ENCODE assay signal across 9 cellular contexts in genomic region chr6:118719351-118720124, GRCh38.
DNase-seq lines count a peak whose midpoint lies in the region; ATAC-seq lines count a peak whose summit lies in the region.
"Had no signal": no experiment of that assay in that cellular context is flagged by ENCODE, and none has a peak within 500 bp of the region (broad histone marks: within the 10 kb centered on the region; RNA-seq: fewer than 3 reads in every experiment).

No MANE protein-coding gene starts in this region.

- peak; percentile 50 for ATAC-seq in HG03039 (IDR thresholded peaks at IDR 0.05; ENCODE audit: unreplicated experiment)
- ATAC-seq in stimulated activated effector memory CD8-positive, alpha-beta T cell treated with anti-CD3 and anti-CD28 coated beads, Interleukin-12 subunit alpha, Interleukin-12 subunit beta, amount 100 ng/mL, for 72 hours: peak; percentile 60
- ATAC-seq: left lung had no signal

- peak overlapping the region; percentile 88 for H3K27ac Mint-ChIP-seq in activated CD4-positive, alpha-beta T cell treated with anti-CD3 and anti-CD28 coated beads, Interleukin-2, amount 10 ng/mL, durations not matched to agents 24 days and 14 days
- peak overlapping the region; percentile 78 for H3K27ac Mint-ChIP-seq in activated T-helper 2 cell treated with anti-CD3 and anti-CD28 coated beads, Interferon-gamma antibody, Interleukin-2, Interleukin-4, amounts not matched to agents 10 μg/mL and 5 μg/mL and 100 μg/mL, durations not matched to agents 14 hours and 24 hours and 36 hours
- H3K27ac Mint-ChIP-seq in stimulated activated effector memory CD8-positive, alpha-beta T cell treated with anti-CD3 and anti-CD28 coated beads, Interleukin-12 subunit alpha, Interleukin-12 subunit beta, amount 100 ng/mL, for 72 hours: peak overlapping the region; percentile 66

- H3K4me3 Mint-ChIP-seq in activated CD4-positive, alpha-beta T cell treated with anti-CD3 and anti-CD28 coated beads, Interleukin-2, amount 10 ng/mL, durations not matched to agents 24 days and 14 days: peak overlapping the region; percentile 61
- H3K4me3 Mint-ChIP-seq in activated T-helper 2 cell treated with anti-CD3 and anti-CD28 coated beads, Interferon-gamma antibody, Interleukin-2, Interleukin-4, amounts not matched to agents 10 μg/mL and 5 μg/mL and 100 μg/mL, durations not matched to agents 14 hours and 24 hours and 36 hours (ENCODE audit: low read depth): peak overlapping the region; percentile 9
- H3K4me3 Mint-ChIP-seq in stimulated activated effector memory CD8-positive, alpha-beta T cell treated with anti-CD3 and anti-CD28 coated beads, Interleukin-12 subunit alpha, Interleukin-12 subunit beta, amount 100 ng/mL, for 72 hours: no peak overlapping the region

- no peaks in the 10 kb centered on the region for H3K9me3 Mint-ChIP-seq in activated CD4-positive, alpha-beta T cell treated with anti-CD3 and anti-CD28 coated beads, Interleukin-2, amount 10 ng/mL, durations not matched to agents 24 days and 14 days
- no peaks in the 10 kb centered on the region for H3K9me3 Mint-ChIP-seq in activated T-helper 2 cell treated with anti-CD3 and anti-CD28 coated beads, Interferon-gamma antibody, Interleukin-2, Interleukin-4, amounts not matched to agents 10 μg/mL and 5 μg/mL and 100 μg/mL, durations not matched to agents 14 hours and 24 hours and 36 hours
- no peaks in the 10 kb centered on the region for H3K9me3 Mint-ChIP-seq in stimulated activated effector memory CD8-positive, alpha-beta T cell treated with anti-CD3 and anti-CD28 coated beads, Interleukin-12 subunit alpha, Interleukin-12 subunit beta, amount 100 ng/mL, for 72 hours

- intact Hi-C loops in activated CD4-positive, alpha-beta T cell treated with anti-CD3 and anti-CD28 coated beads, Interleukin-2, amount 10 ng/mL, durations not matched to agents 24 days and 14 days (cut with micrococcal nuclease): loop anchor here (10.0 kb wide), 2 partner anchors 355 to 625 kb away; partner anchors contain the start of genes FAM184A and MAN1A1
- intact Hi-C loops in activated T-helper 2 cell treated with anti-CD3 and anti-CD28 coated beads, Interferon-gamma antibody, Interleukin-2, Interleukin-4, amounts not matched to agents 10 μg/mL and 5 μg/mL and 100 μg/mL, durations not matched to agents 14 hours and 24 hours and 36 hours (cut with micrococcal nuclease): loop anchor here (10.0 kb wide), 1 partner anchor 595 kb away; no protein-coding TSS in a partner anchor

- DNase-seq in activated CD4-positive, alpha-beta T cell treated with anti-CD3 and anti-CD28 coated beads, Interleukin-2, amount 10 ng/mL, durations not matched to agents 24 days and 14 days: peak; percentile 77
- DNase-seq in activated CD4-positive, alpha-beta T cell treated with anti-CD3 and anti-CD28 coated beads for 4 hours: no peak
- no peak for DNase-seq in activated T-helper 2 cell treated with anti-CD3 and anti-CD28 coated beads, Interferon-gamma antibody, Interleukin-2, Interleukin-4, amounts not matched to agents 10 μg/mL and 5 μg/mL and 100 μg/mL, durations not matched to agents 14 hours and 24 hours and 36 hours (ENCODE audit: low spot score)
- DNase-seq in stimulated activated effector memory CD8-positive, alpha-beta T cell treated with anti-CD3 and anti-CD28 coated beads, Interleukin-12 subunit alpha, Interleukin-12 subunit beta, amount 100 ng/mL, for 72 hours (ENCODE audit: low spot score in 2 of 2): no peak
- DNase-seq in G401 (ENCODE audit: low spot score) (no peak), MV-4-11 (lab: John Stamatoyannopoulos, UW) (no peak), COLO829 (ENCODE audit: low spot score) (no peak)
- DNase-seq: left lung had no signal

- peaks cover 49% of the 10 kb centered on the region for H3K4me1 Mint-ChIP-seq in activated CD4-positive, alpha-beta T cell treated with anti-CD3 and anti-CD28 coated beads, Interleukin-2, amount 10 ng/mL, durations not matched to agents 24 days and 14 days
- peaks cover 47% of the 10 kb centered on the region for H3K4me1 Mint-ChIP-seq in activated T-helper 2 cell treated with anti-CD3 and anti-CD28 coated beads, Interferon-gamma antibody, Interleukin-2, Interleukin-4, amounts not matched to agents 10 μg/mL and 5 μg/mL and 100 μg/mL, durations not matched to agents 14 hours and 24 hours and 36 hours (ENCODE audit: low read depth)
- peaks cover 20% of the 10 kb centered on the region for H3K4me1 Mint-ChIP-seq in stimulated activated effector memory CD8-positive, alpha-beta T cell treated with anti-CD3 and anti-CD28 coated beads, Interleukin-12 subunit alpha, Interleukin-12 subunit beta, amount 100 ng/mL, for 72 hours

- no peaks in the 10 kb centered on the region for H3K27me3 Mint-ChIP-seq in activated CD4-positive, alpha-beta T cell treated with anti-CD3 and anti-CD28 coated beads, Interleukin-2, amount 10 ng/mL, durations not matched to agents 24 days and 14 days
- no peaks in the 10 kb centered on the region for H3K27me3 Mint-ChIP-seq in activated T-helper 2 cell treated with anti-CD3 and anti-CD28 coated beads, Interferon-gamma antibody, Interleukin-2, Interleukin-4, amounts not matched to agents 10 μg/mL and 5 μg/mL and 100 μg/mL, durations not matched to agents 14 hours and 24 hours and 36 hours (ENCODE audit: low read depth)

- no peaks in the 10 kb centered on the region for H3K36me3 Mint-ChIP-seq in activated CD4-positive, alpha-beta T cell treated with anti-CD3 and anti-CD28 coated beads, Interleukin-2, amount 10 ng/mL, durations not matched to agents 24 days and 14 days (ENCODE audit: low read depth)
- no peaks in the 10 kb centered on the region for H3K36me3 Mint-ChIP-seq in activated T-helper 2 cell treated with anti-CD3 and anti-CD28 coated beads, Interferon-gamma antibody, Interleukin-2, Interleukin-4, amounts not matched to agents 10 μg/mL and 5 μg/mL and 100 μg/mL, durations not matched to agents 14 hours and 24 hours and 36 hours (ENCODE audit: low read depth)
- H3K36me3 Mint-ChIP-seq in stimulated activated effector memory CD8-positive, alpha-beta T cell treated with anti-CD3 and anti-CD28 coated beads, Interleukin-12 subunit alpha, Interleukin-12 subunit beta, amount 100 ng/mL, for 72 hours: no peaks in the 10 kb centered on the region

- in situ Hi-C loops in G401 (cut with HindIII; ENCODE audit: low sequenced_read_pairs): no loop called here
